1 cellular context compared by ENCODE assay signal in genomic region chr1:42935313-42935624, GRCh38.
TF ChIP-seq lines count a peak whose summit lies in the region.

No MANE protein-coding gene starts in this region.

TF ChIP-seq in A549, 52 proteins besides CTCF, POLR2A, EP300 and RAD21 (continued from another document):
- TF ChIP-seq ELK1 (IDR thresholded peaks at IDR 0.05; ENCODE audit: low read depth, low read length) (no peak), HEYL (CRISPR knock-in tag; IDR thresholded peaks at IDR 0.05) (no peak), RNF2 (IDR thresholded peaks at IDR 0.05; ENCODE audit: borderline replicate concordance, low read depth) (no peak), RARB (CRISPR knock-in tag; IDR thresholded peaks at IDR 0.05) (no peak), SMC3 (IDR thresholded peaks at IDR 0.05) (no peak), TFCP2L1 (CRISPR knock-in tag; IDR thresholded peaks at IDR 0.05) (no peak), ZFP36 (IDR thresholded peaks at IDR 0.05; ENCODE audit: borderline replicate concordance, partially characterized antibody) (no peak), POLR2AphosphoS2 (conservative IDR thresholded peaks at IDR 0.05; ENCODE audit: low read length) (no peak), MAFK (IDR thresholded peaks at IDR 0.05; ENCODE audit: partially characterized antibody) (no peak), BCL3 (IDR thresholded peaks at IDR 0.05) (no peak), PBX3 (IDR thresholded peaks at IDR 0.05) (no peak)
TF ChIP-seq in A549: peak in this region for 0.
